Comparison of ENCODE assay signal across 8 cellular contexts in the genomic region with DNA sequence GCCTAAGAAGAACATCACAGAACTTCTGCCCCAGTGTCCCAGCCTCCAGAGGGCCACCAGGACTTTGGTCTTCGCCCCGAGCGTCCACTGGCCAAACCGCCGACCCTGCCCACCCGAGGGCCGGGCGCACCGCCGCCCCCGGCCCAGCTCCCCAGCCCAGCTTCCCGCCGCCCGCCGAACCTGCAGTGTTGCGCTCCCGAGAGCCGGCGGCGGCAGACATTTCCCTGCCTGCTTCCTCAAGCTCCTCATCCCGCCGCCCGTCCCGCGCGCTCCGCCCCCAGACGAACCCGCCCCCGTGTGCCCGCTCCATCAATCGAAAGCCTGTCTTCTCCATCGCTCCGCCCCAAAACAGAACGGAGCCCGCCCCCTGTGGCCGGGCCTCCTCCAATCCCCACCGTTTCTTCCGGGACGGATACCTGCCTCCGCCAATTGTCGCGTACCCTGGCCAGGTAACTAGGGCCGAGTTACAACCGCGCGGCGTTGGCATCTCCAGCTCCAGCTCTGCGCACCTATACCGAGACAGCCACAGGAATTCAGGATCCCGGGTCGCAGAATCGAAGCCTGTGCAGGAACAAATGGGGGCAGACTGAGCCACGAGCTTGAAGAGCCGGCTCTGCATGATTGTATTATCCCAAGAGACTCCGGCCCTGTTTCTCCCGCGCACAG. TPM values are rescaled to one million over a fixed set of nuclear protein-coding genes. Genes with fewer than 3 reads are reported as not detected.
DNase-seq lines count a peak whose midpoint lies in the region; ATAC-seq and TF ChIP-seq lines count a peak whose summit lies in the region.

No MANE protein-coding gene starts in this region.

- no peaks in the 10 kb centered on the region for H3K27me3 ChIP-seq in CD4-positive, CD25-positive, alpha-beta regulatory T cell (ENCODE audit: control insufficient read depth, insufficient read depth, low read length)
- no peaks in the 10 kb centered on the region for H3K27me3 ChIP-seq in liver (ENCODE audit: control insufficient read depth in 4 of 4, insufficient read depth in 4 of 4, low read length in 3 of 4)

- H3K4me3 ChIP-seq in CD4-positive, CD25-positive, alpha-beta regulatory T cell (ENCODE audit: low read depth, low read length), result peak overlapping the region; percentile 84
- peak overlapping the region; percentile 69 to 84 (median 72) for H3K4me3 ChIP-seq in liver (ENCODE audit: low read depth in 1 of 3, low read length in 3 of 3)

- peaks cover 26% of the 10 kb centered on the region for H3K4me1 ChIP-seq in CD4-positive, CD25-positive, alpha-beta regulatory T cell (ENCODE audit: control insufficient read depth, insufficient read depth, low read length, poor library complexity, severe bottlenecking)
- peaks cover 2 to 17% (median 13%) of the 10 kb centered on the region in 4 donors for H3K4me1 ChIP-seq in liver (ENCODE audit: control insufficient read depth in 4 of 4, insufficient read depth in 4 of 4, low read length in 3 of 4)

- no peaks in the 10 kb centered on the region for H3K9me3 ChIP-seq in CD4-positive, CD25-positive, alpha-beta regulatory T cell (ENCODE audit: control insufficient read depth in 2 of 2, low read length in 2 of 2)
- H3K9me3 ChIP-seq in liver (ENCODE audit: control insufficient read depth in 4 of 4, low read length in 3 of 4), result no peaks in the 10 kb centered on the region

- WGBS in liver, result 1% methylated on average over 58 of the region's 58 CpGs

- peak in 1 of 2 donors; percentile 23 for TF ChIP-seq RAD21 in liver (IDR thresholded peaks at IDR 0.05)

- H3K27me3 Mint-ChIP-seq in CD4-positive, CD25-positive, alpha-beta regulatory T cell, result no peaks in the 10 kb centered on the region

- no peak for TF ChIP-seq CTCF in liver (IDR thresholded peaks at IDR 0.05; ENCODE audit: low read depth, low read length, missing input control)

- ATAC-seq in CD4-positive, CD25-positive, alpha-beta regulatory T cell (ENCODE audit: low read depth in 2 of 2), result peak; percentile 99
- ATAC-seq in GM19397 (IDR thresholded peaks at IDR 0.05; ENCODE audit: unreplicated experiment), result peak; percentile 95
- ATAC-seq in HG03558 (IDR thresholded peaks at IDR 0.05; ENCODE audit: extremely low read depth, unreplicated experiment), result peak; percentile 73

- no peaks in the 10 kb centered on the region for H3K36me3 ChIP-seq in CD4-positive, CD25-positive, alpha-beta regulatory T cell (ENCODE audit: control insufficient read depth, insufficient read depth, low read length)
- peaks cover 0 to 14% (median 4%) of the 10 kb centered on the region in 4 donors for H3K36me3 ChIP-seq in liver (ENCODE audit: control insufficient read depth in 4 of 4, insufficient read depth in 3 of 4, low read depth in 1 of 4, low read length in 3 of 4)

- peaks cover 9 to 49% (median 34%) of the 10 kb centered on the region in 4 donors for H3K4me1 Mint-ChIP-seq in CD4-positive, CD25-positive, alpha-beta regulatory T cell

- H3K27ac Mint-ChIP-seq in CD4-positive, CD25-positive, alpha-beta regulatory T cell, result peak overlapping the region; percentile 90 to 94 (median 93)

- no peaks in the 10 kb centered on the region for H3K9me3 Mint-ChIP-seq in CD4-positive, CD25-positive, alpha-beta regulatory T cell

- H3K36me3 Mint-ChIP-seq in CD4-positive, CD25-positive, alpha-beta regulatory T cell, result no peaks in the 10 kb centered on the region

- H3K27ac ChIP-seq in CD4-positive, CD25-positive, alpha-beta regulatory T cell (ENCODE audit: insufficient read depth, low read length, poor library complexity, severe bottlenecking), result peak overlapping the region; percentile 73
- H3K27ac ChIP-seq in liver (ENCODE audit: low read depth in 1 of 2, low read length in 2 of 2), result peak overlapping the region in 1 of 2 donors; percentile 30

- DNase-seq in CD4-positive, CD25-positive, alpha-beta regulatory T cell, result peak; percentile 97 to 98 (median 97)
- peak; percentile 96 for DNase-seq in NCI-H748 (lab: John Stamatoyannopoulos, UW; ENCODE audit: unreplicated experiment)
- peak; percentile 97 for DNase-seq in activated CD4-positive, alpha-beta T cell treated with anti-CD3 and anti-CD28 coated beads, Interleukin-2, amount 50 U/mL, for 1 hour
- peak; percentile 97 for DNase-seq in dermis blood vessel endothelial cell
- peak; percentile 93 to 97 for DNase-seq in stimulated activated CD4-positive, alpha-beta T cell treated with anti-CD3 and anti-CD28 coated beads, Interleukin-2, amount 100 ng/mL, for 48 hours

- H3K4me3 Mint-ChIP-seq in CD4-positive, CD25-positive, alpha-beta regulatory T cell, result peak overlapping the region; percentile 91 to 98 (median 96)

- H3K9ac ChIP-seq in liver (ENCODE audit: low read depth in 1 of 2, low read length in 2 of 2), result no peak overlapping the region

TF ChIP-seq in liver, 16 proteins besides CTCF, POLR2A, EP300 and RAD21:
- TF ChIP-seq TAF1 (conservative IDR thresholded peaks at IDR 0.05) (no peak), HNF4A (conservative IDR thresholded peaks at IDR 0.05) (peak; percentile 25 to 47), FOXA1 (IDR thresholded peaks at IDR 0.05) (no peak), NR2F2 (IDR thresholded peaks at IDR 0.05) (no peak), RXRA (IDR thresholded peaks at IDR 0.05) (peak in 1 of 2 donors; percentile 42), SP1 (IDR thresholded peaks at IDR 0.05) (peak; percentile 90), HNF4G (IDR thresholded peaks at IDR 0.05) (no peak), GABPA (IDR thresholded peaks at IDR 0.05 in 1 of 2, conservative IDR thresholded peaks at IDR 0.05 in 1 of 2) (peak in 1 of 2 donors; percentile 49), FOXA2 (IDR thresholded peaks at IDR 0.05) (no peak), JUND (IDR thresholded peaks at IDR 0.05) (no peak), EGR1 (IDR thresholded peaks at IDR 0.05; ENCODE audit: low read depth in 2 of 2) (peak; percentile 33 to 36), YY1 (IDR thresholded peaks at IDR 0.05) (peak; percentile 68)
- TF ChIP-seq, protein P1, sequence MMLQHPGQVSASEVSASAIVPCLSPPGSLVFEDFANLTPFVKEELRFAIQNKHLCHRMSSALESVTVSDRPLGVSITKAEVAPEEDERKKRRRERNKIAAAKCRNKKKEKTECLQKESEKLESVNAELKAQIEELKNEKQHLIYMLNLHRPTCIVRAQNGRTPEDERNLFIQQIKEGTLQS (IDR thresholded peaks at IDR 0.05), result no peak
- TF ChIP-seq, protein P2, sequence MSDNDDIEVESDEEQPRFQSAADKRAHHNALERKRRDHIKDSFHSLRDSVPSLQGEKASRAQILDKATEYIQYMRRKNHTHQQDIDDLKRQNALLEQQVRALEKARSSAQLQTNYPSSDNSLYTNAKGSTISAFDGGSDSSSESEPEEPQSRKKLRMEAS (IDR thresholded peaks at IDR 0.05), result peak; percentile 29
- TF ChIP-seq, protein P3, sequence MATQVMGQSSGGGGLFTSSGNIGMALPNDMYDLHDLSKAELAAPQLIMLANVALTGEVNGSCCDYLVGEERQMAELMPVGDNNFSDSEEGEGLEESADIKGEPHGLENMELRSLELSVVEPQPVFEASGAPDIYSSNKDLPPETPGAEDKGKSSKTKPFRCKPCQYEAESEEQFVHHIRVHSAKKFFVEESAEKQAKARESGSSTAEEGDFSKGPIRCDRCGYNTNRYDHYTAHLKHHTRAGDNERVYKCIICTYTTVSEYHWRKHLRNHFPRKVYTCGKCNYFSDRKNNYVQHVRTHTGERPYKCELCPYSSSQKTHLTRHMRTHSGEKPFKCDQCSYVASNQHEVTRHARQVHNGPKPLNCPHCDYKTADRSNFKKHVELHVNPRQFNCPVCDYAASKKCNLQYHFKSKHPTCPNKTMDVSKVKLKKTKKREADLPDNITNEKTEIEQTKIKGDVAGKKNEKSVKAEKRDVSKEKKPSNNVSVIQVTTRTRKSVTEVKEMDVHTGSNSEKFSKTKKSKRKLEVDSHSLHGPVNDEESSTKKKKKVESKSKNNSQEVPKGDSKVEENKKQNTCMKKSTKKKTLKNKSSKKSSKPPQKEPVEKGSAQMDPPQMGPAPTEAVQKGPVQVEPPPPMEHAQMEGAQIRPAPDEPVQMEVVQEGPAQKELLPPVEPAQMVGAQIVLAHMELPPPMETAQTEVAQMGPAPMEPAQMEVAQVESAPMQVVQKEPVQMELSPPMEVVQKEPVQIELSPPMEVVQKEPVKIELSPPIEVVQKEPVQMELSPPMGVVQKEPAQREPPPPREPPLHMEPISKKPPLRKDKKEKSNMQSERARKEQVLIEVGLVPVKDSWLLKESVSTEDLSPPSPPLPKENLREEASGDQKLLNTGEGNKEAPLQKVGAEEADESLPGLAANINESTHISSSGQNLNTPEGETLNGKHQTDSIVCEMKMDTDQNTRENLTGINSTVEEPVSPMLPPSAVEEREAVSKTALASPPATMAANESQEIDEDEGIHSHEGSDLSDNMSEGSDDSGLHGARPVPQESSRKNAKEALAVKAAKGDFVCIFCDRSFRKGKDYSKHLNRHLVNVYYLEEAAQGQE (IDR thresholded peaks at IDR 0.05), result no peak
- TF ChIP-seq, protein P4, sequence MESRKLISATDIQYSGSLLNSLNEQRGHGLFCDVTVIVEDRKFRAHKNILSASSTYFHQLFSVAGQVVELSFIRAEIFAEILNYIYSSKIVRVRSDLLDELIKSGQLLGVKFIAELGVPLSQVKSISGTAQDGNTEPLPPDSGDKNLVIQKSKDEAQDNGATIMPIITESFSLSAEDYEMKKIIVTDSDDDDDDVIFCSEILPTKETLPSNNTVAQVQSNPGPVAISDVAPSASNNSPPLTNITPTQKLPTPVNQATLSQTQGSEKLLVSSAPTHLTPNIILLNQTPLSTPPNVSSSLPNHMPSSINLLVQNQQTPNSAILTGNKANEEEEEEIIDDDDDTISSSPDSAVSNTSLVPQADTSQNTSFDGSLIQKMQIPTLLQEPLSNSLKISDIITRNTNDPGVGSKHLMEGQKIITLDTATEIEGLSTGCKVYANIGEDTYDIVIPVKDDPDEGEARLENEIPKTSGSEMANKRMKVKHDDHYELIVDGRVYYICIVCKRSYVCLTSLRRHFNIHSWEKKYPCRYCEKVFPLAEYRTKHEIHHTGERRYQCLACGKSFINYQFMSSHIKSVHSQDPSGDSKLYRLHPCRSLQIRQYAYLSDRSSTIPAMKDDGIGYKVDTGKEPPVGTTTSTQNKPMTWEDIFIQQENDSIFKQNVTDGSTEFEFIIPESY (IDR thresholded peaks at IDR 0.05), result no peak

RNA-seq across cellular contexts. Expression of a gene that starts 15.2 kb away (rescaled TPM):
- total RNA-seq in CD4-positive, CD25-positive, alpha-beta regulatory T cell, result 23.8 TPM
- 10 to 100 TPM; 15.4 to 21.1 (median 18.5) TPM for polyA plus RNA-seq in CD4-positive, CD25-positive, alpha-beta regulatory T cell
- total RNA-seq in dermis blood vessel endothelial cell (21.3 and 21.5 TPM in 2 replicates), liver (10 to 100 TPM; 21.3 to 30.9 TPM)
- 1 to 10 TPM; 5.0 to 5.9 TPM for polyA plus RNA-seq in liver

RNA-seq across cellular contexts. Expression of a gene that starts 58.2 kb away (rescaled TPM):
- total RNA-seq in CD4-positive, CD25-positive, alpha-beta regulatory T cell, result 47.6 TPM
- 100 to 1,000 TPM in 3 of 4 donors, 10 to 100 TPM in 1; 90.6 to 118 (median 105) TPM for polyA plus RNA-seq in CD4-positive, CD25-positive, alpha-beta regulatory T cell
- total RNA-seq in dermis blood vessel endothelial cell (73.7 and 136 TPM in 2 replicates), liver (10 to 100 TPM; 30.2 to 39.6 TPM)
- 10 to 100 TPM; 16.6 to 21.2 TPM for polyA plus RNA-seq in liver
